In genomic region chr12:27244680-27245005, GRCh38 we compare ENCODE assay signal across 8 cellular contexts. TPM values are rescaled to one million over a fixed set of nuclear protein-coding genes. Genes with fewer than 3 reads are reported as not detected.
DNase-seq lines count a peak whose midpoint lies in the region; ATAC-seq and TF ChIP-seq lines count a peak whose summit lies in the region.

No MANE protein-coding gene starts in this region.

- peak; percentile 2 for ATAC-seq in GM19324 (IDR thresholded peaks at IDR 0.05; ENCODE audit: low FRiP score, unreplicated experiment)
- ATAC-seq in GM21360 (IDR thresholded peaks at IDR 0.05; ENCODE audit: unreplicated experiment), result no peak

- CTCF ChIA-PET in GM10248 (lab: Yijun Ruan, JAX), result interaction anchor here (0.9 to 2.5 kb wide), 9 partner anchors 9 to 231 kb away, joined by 3 to 13 read pairs (median 5); partner anchors contain the start of gene TM7SF3

- H3K4me3 Mint-ChIP-seq in endothelial cell (ENCODE audit: unreplicated experiment) (peak overlapping the region; percentile 100), osteocyte (ENCODE audit: unreplicated experiment) (peak overlapping the region; percentile 100)

- peaks cover 14% of the 10 kb centered on the region for H3K4me1 Mint-ChIP-seq in endothelial cell (ENCODE audit: unreplicated experiment)
- H3K4me1 Mint-ChIP-seq in osteocyte (ENCODE audit: unreplicated experiment), result peaks cover 37% of the 10 kb centered on the region

- H3K36me3 ChIP-seq in OCI-LY3 (replicated peaks; ENCODE audit: low read depth, low read length), result peaks cover 40% of the 10 kb centered on the region

- peak overlapping the region; percentile 91 for H3K4me2 ChIP-seq in OCI-LY3 (ENCODE audit: low read length)

- H3K9me3 ChIP-seq in OCI-LY3 (ENCODE audit: insufficient read depth, low read length), result no peaks in the 10 kb centered on the region

- peaks cover 40% of the 10 kb centered on the region for H4K20me1 ChIP-seq in OCI-LY3 (ENCODE audit: insufficient read depth, low read length)

- POLR2A ChIA-PET in GM10248 (lab: Yijun Ruan, JAX), result interaction anchor here (0.8 to 1.2 kb wide), 3 partner anchors 22 to 229 kb away, joined by 3 to 6 read pairs (median 4); no protein-coding TSS in a partner anchor

- H3K9me3 Mint-ChIP-seq in endothelial cell (ENCODE audit: unreplicated experiment), result no peaks in the 10 kb centered on the region
- peaks cover 6% of the 10 kb centered on the region for H3K9me3 Mint-ChIP-seq in osteocyte (ENCODE audit: unreplicated experiment)

- peaks cover 57% of the 10 kb centered on the region for H3K79me2 ChIP-seq in OCI-LY3 (ENCODE audit: low read length)

- no peak for DNase-seq in endothelial cell (ENCODE audit: low spot score)
- DNase-seq in osteocyte (ENCODE audit: extremely low spot score, unreplicated experiment), result no peak
- no peak for DNase-seq in NCI-H2227 treated with DMSO at 0.1 percent for 48 hours (lab: John Stamatoyannopoulos, UW)
- DNase-seq in GM10248 (ENCODE audit: extremely low spot score), result no peak
- no peak for DNase-seq in germinal center (ENCODE audit: low spot score)

- H3K27ac Mint-ChIP-seq in endothelial cell (ENCODE audit: unreplicated experiment) (peak overlapping the region; percentile 92), osteocyte (ENCODE audit: unreplicated experiment) (peak overlapping the region; percentile 100)

- peak overlapping the region; percentile 88 for H3K27ac ChIP-seq in OCI-LY3 (ENCODE audit: low read length)

- no peak overlapping the region for H2AFZ ChIP-seq in OCI-LY3 (ENCODE audit: low read depth, low read length)

- no peaks in the 10 kb centered on the region for H3K36me3 Mint-ChIP-seq in endothelial cell (ENCODE audit: low read depth, unreplicated experiment)
- H3K36me3 Mint-ChIP-seq in osteocyte (ENCODE audit: unreplicated experiment), result peaks cover 4% of the 10 kb centered on the region

- H3K4me1 ChIP-seq in OCI-LY3 (ENCODE audit: low read length), result peaks cover 51% of the 10 kb centered on the region

- H3K27me3 Mint-ChIP-seq in endothelial cell (ENCODE audit: unreplicated experiment), result peaks cover 14% of the 10 kb centered on the region
- no peaks in the 10 kb centered on the region for H3K27me3 Mint-ChIP-seq in osteocyte (ENCODE audit: unreplicated experiment)

- H3K9ac ChIP-seq in OCI-LY3 (ENCODE audit: low read length), result peak overlapping the region; percentile 99

- H3K4me3 ChIP-seq in OCI-LY3 (ENCODE audit: low read length), result peak overlapping the region; percentile 98

- TF ChIP-seq CTCF in OCI-LY3 (IDR thresholded peaks at IDR 0.05; ENCODE audit: low read depth, low read length) (no peak), endothelial cell (IDR thresholded peaks at IDR 0.05; ENCODE audit: unreplicated experiment) (no peak), osteocyte (IDR thresholded peaks at IDR 0.05) (no peak), GM10248 (IDR thresholded peaks at IDR 0.05; ENCODE audit: control extremely low read depth, extremely low read depth, low read depth, missing control alignments) (no peak)

- H3K27me3 ChIP-seq in OCI-LY3 (ENCODE audit: low read depth, low read length), result no peaks in the 10 kb centered on the region

RNA-seq across cellular contexts. Expression of gene STK38L, which starts 0.6 kb away (rescaled TPM):
- 30.8 TPM for total RNA-seq in endothelial cell (ENCODE audit: unreplicated experiment)
- 75.6 and 81.3 TPM in 2 replicates for total RNA-seq in osteocyte
